In the genomic region with DNA sequence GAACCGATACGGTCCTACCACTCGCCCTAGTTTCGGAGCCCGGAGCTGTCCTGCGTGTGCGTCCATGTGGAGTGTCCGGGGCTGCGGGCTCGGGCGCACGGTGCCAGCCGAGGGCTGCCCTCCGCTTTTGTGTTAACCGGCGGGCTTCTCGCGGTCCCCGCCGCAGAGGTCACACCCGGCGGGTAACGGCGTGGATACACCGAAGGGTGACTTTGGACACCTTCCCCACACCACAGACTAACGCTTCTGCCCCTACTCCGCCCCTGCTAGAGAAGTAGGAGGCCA, we compare ENCODE assay signal across 1 cellular context.
TF ChIP-seq lines count a peak whose summit lies in the region.

No MANE protein-coding gene starts in this region.

TF ChIP-seq in K562, 482 proteins besides CTCF, POLR2A, EP300 and RAD21 (continued from another document and continues in another):
- TF ChIP-seq ELF2 (CRISPR knock-in tag; IDR thresholded peaks at IDR 0.05) (0 out of 2 replicates have a peak, but pooled peaks have one; percentile 43), MEF2A (IDR thresholded peaks at IDR 0.05; ENCODE audit: control insufficient read depth, low read depth, low read length) (no peak), CTBP1 (IDR thresholded peaks at IDR 0.05; ENCODE audit: borderline replicate concordance) (no peak), CBFA2T2 (conservative IDR thresholded peaks at IDR 0.05) (no peak), ZNF785 (CRISPR knock-in tag; IDR thresholded peaks at IDR 0.05) (no peak), MTA1 (IDR thresholded peaks at IDR 0.05; ENCODE audit: borderline replicate concordance) (no peak), KLF1 (tag; IDR thresholded peaks at IDR 0.05) (no peak), CCAR2 (IDR thresholded peaks at IDR 0.05; ENCODE audit: low read depth, low read length) (no peak), KAT7 (CRISPR knock-in tag; IDR thresholded peaks at IDR 0.05; ENCODE audit: borderline replicate concordance) (peak; percentile 77; the same call in 1 of the 2 replicates), EHMT2 (IDR thresholded peaks at IDR 0.05) (no peak), SRSF1 (IDR thresholded peaks at IDR 0.05; ENCODE audit: low read depth, low read length) (no peak), ZNF778 (CRISPR knock-in tag; IDR thresholded peaks at IDR 0.05) (no peak), ZNF444 (CRISPR knock-in tag; IDR thresholded peaks at IDR 0.05) (no peak), GABPB1 (CRISPR knock-in tag; IDR thresholded peaks at IDR 0.05) (no peak), FOXP1 (CRISPR knock-in tag; IDR thresholded peaks at IDR 0.05) (peak; percentile 15; the same call in 1 of the 2 replicates), CREBBP (IDR thresholded peaks at IDR 0.05; ENCODE audit: low read depth, low read length) (no peak), ZC3H11A (IDR thresholded peaks at IDR 0.05; ENCODE audit: low read depth, low read length) (no peak), ZNF282 (CRISPR knock-in tag; IDR thresholded peaks at IDR 0.05) (no peak), MAFF (IDR thresholded peaks at IDR 0.05; ENCODE audit: low read length) (no peak), PRPF4 (IDR thresholded peaks at IDR 0.05; ENCODE audit: insufficient read depth, low read depth, low read length, poor library complexity, severe bottlenecking) (no peak), MAZ (CRISPR knock-in tag; conservative IDR thresholded peaks at IDR 0.05 in 1 of 2, IDR thresholded peaks at IDR 0.05 in 1 of 2) (no peak), PTRF (tag; IDR thresholded peaks at IDR 0.05) (no peak), SREBF1 (IDR thresholded peaks at IDR 0.05; ENCODE audit: borderline replicate concordance, low read depth, low read length) (no peak), CREM (IDR thresholded peaks at IDR 0.05; ENCODE audit: low read depth) (no peak), LEF1 (IDR thresholded peaks at IDR 0.05) (no peak), RAD51 (IDR thresholded peaks at IDR 0.05; ENCODE audit: borderline replicate concordance, low read depth) (no peak), SIN3A (IDR thresholded peaks at IDR 0.05; ENCODE audit: borderline replicate concordance in 2 of 2, control insufficient read depth in 1 of 2, low read depth in 2 of 2, low read length in 2 of 2) (no peak), EGR1 (conservative IDR thresholded peaks at IDR 0.05) (no peak), ZNF764 (CRISPR knock-in tag; IDR thresholded peaks at IDR 0.05; ENCODE audit: low read depth) (no peak), CBX2 (IDR thresholded peaks at IDR 0.05; ENCODE audit: insufficient read depth, low read length, poor library complexity, severe bottlenecking) (peak; percentile 81), FUS (optimal IDR thresholded peaks at IDR 0.05; ENCODE audit: low read depth, low read length) (no peak), TCFL5 (CRISPR knock-in tag; conservative IDR thresholded peaks at IDR 0.05) (no peak), ZNF165 (CRISPR knock-in tag; IDR thresholded peaks at IDR 0.05; ENCODE audit: borderline replicate concordance) (no peak), PTBP1 (IDR thresholded peaks at IDR 0.05; ENCODE audit: low read depth, low read length) (no peak), PHB2 (IDR thresholded peaks at IDR 0.05; ENCODE audit: low read depth) (no peak), GABPA (tag; conservative IDR thresholded peaks at IDR 0.05; ENCODE audit: low read depth) (0 out of 2 replicates have a peak, but pooled peaks have one; percentile 8)
- TF ChIP-seq, protein P1, sequence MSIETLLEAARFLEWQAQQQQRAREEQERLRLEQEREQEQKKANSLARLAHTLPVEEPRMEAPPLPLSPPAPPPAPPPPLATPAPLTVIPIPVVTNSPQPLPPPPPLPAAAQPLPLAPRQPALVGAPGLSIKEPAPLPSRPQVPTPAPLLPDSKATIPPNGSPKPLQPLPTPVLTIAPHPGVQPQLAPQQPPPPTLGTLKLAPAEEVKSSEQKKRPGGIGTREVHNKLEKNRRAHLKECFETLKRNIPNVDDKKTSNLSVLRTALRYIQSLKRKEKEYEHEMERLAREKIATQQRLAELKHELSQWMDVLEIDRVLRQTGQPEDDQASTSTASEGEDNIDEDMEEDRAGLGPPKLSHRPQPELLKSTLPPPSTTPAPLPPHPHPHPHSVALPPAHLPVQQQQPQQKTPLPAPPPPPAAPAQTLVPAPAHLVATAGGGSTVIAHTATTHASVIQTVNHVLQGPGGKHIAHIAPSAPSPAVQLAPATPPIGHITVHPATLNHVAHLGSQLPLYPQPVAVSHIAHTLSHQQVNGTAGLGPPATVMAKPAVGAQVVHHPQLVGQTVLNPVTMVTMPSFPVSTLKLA (conservative IDR thresholded peaks at IDR 0.05) = no peak
- TF ChIP-seq, protein P2, sequence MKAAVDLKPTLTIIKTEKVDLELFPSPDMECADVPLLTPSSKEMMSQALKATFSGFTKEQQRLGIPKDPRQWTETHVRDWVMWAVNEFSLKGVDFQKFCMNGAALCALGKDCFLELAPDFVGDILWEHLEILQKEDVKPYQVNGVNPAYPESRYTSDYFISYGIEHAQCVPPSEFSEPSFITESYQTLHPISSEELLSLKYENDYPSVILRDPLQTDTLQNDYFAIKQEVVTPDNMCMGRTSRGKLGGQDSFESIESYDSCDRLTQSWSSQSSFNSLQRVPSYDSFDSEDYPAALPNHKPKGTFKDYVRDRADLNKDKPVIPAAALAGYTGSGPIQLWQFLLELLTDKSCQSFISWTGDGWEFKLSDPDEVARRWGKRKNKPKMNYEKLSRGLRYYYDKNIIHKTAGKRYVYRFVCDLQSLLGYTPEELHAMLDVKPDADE (conservative IDR thresholded peaks at IDR 0.05; ENCODE audit: control insufficient read depth, low read depth, low read length) = no peak
- TF ChIP-seq, protein P3, sequence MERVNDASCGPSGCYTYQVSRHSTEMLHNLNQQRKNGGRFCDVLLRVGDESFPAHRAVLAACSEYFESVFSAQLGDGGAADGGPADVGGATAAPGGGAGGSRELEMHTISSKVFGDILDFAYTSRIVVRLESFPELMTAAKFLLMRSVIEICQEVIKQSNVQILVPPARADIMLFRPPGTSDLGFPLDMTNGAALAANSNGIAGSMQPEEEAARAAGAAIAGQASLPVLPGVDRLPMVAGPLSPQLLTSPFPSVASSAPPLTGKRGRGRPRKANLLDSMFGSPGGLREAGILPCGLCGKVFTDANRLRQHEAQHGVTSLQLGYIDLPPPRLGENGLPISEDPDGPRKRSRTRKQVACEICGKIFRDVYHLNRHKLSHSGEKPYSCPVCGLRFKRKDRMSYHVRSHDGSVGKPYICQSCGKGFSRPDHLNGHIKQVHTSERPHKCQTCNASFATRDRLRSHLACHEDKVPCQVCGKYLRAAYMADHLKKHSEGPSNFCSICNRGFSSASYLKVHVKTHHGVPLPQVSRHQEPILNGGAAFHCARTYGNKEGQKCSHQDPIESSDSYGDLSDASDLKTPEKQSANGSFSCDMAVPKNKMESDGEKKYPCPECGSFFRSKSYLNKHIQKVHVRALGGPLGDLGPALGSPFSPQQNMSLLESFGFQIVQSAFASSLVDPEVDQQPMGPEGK (CRISPR knock-in tag; IDR thresholded peaks at IDR 0.05; ENCODE audit: borderline replicate concordance) = no peak
- TF ChIP-seq, protein P4, sequence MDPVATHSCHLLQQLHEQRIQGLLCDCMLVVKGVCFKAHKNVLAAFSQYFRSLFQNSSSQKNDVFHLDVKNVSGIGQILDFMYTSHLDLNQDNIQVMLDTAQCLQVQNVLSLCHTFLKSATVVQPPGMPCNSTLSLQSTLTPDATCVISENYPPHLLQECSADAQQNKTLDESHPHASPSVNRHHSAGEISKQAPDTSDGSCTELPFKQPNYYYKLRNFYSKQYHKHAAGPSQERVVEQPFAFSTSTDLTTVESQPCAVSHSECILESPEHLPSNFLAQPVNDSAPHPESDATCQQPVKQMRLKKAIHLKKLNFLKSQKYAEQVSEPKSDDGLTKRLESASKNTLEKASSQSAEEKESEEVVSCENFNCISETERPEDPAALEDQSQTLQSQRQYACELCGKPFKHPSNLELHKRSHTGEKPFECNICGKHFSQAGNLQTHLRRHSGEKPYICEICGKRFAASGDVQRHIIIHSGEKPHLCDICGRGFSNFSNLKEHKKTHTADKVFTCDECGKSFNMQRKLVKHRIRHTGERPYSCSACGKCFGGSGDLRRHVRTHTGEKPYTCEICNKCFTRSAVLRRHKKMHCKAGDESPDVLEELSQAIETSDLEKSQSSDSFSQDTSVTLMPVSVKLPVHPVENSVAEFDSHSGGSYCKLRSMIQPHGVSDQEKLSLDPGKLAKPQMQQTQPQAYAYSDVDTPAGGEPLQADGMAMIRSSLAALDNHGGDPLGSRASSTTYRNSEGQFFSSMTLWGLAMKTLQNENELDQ (CRISPR knock-in tag; IDR thresholded peaks at IDR 0.05; ENCODE audit: borderline replicate concordance) = 0 out of 2 replicates have a peak, but pooled peaks have one; percentile 80
- TF ChIP-seq, protein P5, sequence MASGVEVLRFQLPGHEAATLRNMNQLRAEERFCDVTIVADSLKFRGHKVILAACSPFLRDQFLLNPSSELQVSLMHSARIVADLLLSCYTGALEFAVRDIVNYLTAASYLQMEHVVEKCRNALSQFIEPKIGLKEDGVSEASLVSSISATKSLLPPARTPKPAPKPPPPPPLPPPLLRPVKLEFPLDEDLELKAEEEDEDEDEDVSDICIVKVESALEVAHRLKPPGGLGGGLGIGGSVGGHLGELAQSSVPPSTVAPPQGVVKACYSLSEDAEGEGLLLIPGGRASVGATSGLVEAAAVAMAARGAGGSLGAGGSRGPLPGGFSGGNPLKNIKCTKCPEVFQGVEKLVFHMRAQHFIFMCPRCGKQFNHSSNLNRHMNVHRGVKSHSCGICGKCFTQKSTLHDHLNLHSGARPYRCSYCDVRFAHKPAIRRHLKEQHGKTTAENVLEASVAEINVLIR (CRISPR knock-in tag; IDR thresholded peaks at IDR 0.05) = no peak
- TF ChIP-seq, protein P6, sequence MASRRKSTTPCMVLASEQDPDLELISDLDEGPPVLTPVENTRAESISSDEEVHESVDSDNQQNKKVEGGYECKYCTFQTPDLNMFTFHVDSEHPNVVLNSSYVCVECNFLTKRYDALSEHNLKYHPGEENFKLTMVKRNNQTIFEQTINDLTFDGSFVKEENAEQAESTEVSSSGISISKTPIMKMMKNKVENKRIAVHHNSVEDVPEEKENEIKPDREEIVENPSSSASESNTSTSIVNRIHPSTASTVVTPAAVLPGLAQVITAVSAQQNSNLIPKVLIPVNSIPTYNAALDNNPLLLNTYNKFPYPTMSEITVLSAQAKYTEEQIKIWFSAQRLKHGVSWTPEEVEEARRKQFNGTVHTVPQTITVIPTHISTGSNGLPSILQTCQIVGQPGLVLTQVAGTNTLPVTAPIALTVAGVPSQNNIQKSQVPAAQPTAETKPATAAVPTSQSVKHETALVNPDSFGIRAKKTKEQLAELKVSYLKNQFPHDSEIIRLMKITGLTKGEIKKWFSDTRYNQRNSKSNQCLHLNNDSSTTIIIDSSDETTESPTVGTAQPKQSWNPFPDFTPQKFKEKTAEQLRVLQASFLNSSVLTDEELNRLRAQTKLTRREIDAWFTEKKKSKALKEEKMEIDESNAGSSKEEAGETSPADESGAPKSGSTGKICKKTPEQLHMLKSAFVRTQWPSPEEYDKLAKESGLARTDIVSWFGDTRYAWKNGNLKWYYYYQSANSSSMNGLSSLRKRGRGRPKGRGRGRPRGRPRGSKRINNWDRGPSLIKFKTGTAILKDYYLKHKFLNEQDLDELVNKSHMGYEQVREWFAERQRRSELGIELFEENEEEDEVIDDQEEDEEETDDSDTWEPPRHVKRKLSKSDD (conservative IDR thresholded peaks at IDR 0.05; ENCODE audit: low read length) = no peak
- TF ChIP-seq, protein P7, sequence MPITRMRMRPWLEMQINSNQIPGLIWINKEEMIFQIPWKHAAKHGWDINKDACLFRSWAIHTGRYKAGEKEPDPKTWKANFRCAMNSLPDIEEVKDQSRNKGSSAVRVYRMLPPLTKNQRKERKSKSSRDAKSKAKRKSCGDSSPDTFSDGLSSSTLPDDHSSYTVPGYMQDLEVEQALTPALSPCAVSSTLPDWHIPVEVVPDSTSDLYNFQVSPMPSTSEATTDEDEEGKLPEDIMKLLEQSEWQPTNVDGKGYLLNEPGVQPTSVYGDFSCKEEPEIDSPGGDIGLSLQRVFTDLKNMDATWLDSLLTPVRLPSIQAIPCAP (CRISPR knock-in tag; IDR thresholded peaks at IDR 0.05; ENCODE audit: borderline replicate concordance) = no peak
- TF ChIP-seq, protein P8, sequence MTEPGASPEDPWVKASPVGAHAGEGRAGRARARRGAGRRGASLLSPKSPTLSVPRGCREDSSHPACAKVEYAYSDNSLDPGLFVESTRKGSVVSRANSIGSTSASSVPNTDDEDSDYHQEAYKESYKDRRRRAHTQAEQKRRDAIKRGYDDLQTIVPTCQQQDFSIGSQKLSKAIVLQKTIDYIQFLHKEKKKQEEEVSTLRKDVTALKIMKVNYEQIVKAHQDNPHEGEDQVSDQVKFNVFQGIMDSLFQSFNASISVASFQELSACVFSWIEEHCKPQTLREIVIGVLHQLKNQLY (CRISPR knock-in tag; conservative IDR thresholded peaks at IDR 0.05) = no peak
- TF ChIP-seq, protein P9, sequence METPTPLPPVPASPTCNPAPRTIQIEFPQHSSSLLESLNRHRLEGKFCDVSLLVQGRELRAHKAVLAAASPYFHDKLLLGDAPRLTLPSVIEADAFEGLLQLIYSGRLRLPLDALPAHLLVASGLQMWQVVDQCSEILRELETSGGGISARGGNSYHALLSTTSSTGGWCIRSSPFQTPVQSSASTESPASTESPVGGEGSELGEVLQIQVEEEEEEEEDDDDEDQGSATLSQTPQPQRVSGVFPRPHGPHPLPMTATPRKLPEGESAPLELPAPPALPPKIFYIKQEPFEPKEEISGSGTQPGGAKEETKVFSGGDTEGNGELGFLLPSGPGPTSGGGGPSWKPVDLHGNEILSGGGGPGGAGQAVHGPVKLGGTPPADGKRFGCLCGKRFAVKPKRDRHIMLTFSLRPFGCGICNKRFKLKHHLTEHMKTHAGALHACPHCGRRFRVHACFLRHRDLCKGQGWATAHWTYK (CRISPR knock-in tag; IDR thresholded peaks at IDR 0.05) = peak; percentile 28; the same call in 1 of the 2 replicates
- TF ChIP-seq, protein P10, sequence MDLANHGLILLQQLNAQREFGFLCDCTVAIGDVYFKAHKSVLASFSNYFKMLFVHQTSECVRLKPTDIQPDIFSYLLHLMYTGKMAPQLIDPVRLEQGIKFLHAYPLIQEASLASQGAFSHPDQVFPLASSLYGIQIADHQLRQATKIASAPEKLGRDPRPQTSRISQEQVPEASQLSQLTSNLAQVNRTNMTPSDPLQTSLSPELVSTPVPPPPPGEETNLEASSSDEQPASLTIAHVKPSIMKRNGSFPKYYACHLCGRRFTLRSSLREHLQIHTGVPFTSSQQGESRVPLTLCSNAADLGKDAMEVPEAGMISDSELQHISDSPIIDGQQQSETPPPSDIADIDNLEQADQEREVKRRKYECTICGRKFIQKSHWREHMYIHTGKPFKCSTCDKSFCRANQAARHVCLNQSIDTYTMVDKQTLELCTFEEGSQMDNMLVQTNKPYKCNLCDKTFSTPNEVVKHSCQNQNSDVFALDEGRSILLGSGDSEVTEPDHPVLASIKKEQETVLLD (IDR thresholded peaks at IDR 0.05) = no peak
- TF ChIP-seq, protein P11, sequence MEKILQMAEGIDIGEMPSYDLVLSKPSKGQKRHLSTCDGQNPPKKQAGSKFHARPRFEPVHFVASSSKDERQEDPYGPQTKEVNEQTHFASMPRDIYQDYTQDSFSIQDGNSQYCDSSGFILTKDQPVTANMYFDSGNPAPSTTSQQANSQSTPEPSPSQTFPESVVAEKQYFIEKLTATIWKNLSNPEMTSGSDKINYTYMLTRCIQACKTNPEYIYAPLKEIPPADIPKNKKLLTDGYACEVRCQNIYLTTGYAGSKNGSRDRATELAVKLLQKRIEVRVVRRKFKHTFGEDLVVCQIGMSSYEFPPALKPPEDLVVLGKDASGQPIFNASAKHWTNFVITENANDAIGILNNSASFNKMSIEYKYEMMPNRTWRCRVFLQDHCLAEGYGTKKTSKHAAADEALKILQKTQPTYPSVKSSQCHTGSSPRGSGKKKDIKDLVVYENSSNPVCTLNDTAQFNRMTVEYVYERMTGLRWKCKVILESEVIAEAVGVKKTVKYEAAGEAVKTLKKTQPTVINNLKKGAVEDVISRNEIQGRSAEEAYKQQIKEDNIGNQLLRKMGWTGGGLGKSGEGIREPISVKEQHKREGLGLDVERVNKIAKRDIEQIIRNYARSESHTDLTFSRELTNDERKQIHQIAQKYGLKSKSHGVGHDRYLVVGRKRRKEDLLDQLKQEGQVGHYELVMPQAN (IDR thresholded peaks at IDR 0.05; ENCODE audit: borderline replicate concordance) = no peak
